In the genomic region with DNA sequence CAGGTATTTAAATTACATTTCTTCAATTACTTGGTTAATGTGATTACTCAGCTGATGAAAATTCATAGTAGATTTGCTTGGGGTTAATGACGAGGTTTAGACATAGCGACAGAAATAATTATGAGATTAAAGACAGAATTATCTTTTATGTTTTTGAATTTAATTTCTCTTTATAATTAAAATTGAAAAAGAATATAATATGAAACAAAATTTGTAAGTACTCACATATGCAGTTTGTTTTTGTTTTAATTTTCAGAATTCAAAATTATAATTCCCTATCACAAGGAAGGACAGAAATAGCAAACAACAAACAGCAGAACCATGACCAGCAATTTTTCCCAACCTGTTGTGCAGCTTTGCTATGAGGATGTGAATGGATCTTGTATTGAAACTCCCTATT, we compare ENCODE assay signal across 10 cellular contexts. TPM values are rescaled to one million over a fixed set of nuclear protein-coding genes. Genes with fewer than 3 reads are reported as not detected.
"Had no signal": no experiment of that assay in that cellular context is flagged by ENCODE, and none has a peak within 500 bp of the region (broad histone marks: within the 10 kb centered on the region; RNA-seq: fewer than 3 reads in every experiment).

A gene with protein sequence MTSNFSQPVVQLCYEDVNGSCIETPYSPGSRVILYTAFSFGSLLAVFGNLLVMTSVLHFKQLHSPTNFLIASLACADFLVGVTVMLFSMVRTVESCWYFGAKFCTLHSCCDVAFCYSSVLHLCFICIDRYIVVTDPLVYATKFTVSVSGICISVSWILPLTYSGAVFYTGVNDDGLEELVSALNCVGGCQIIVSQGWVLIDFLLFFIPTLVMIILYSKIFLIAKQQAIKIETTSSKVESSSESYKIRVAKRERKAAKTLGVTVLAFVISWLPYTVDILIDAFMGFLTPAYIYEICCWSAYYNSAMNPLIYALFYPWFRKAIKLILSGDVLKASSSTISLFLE (plus strand): TSS at position 301 of the 400 bp plus-strand sequence. CDS start 21 bp downstream, at position 322.

- H3K4me1 ChIP-seq: HAP-1 had no signal

- ATAC-seq: HCT116 had no signal

- H3K4me3 Mint-ChIP-seq: H9, HFFc6 had no signal

- H2AFZ ChIP-seq: GM23248 had no signal

- DNase-seq: GM23248, GOT3, H7, H9, HCEC 1CT, HFFc6 had no signal

- H3K36me3 ChIP-seq: HAP-1 had no signal

- H3K4me3 ChIP-seq: GM23248, HAP-1 had no signal

- H3K9me3 ChIP-seq: HAP-1 had no signal

- FAIRE-seq: H54 had no signal

- H3K9ac ChIP-seq: GM23248 had no signal

- H3K27ac Mint-ChIP-seq: H9, HFFc6 had no signal

- H3K9me3 Mint-ChIP-seq: H9, HFFc6 had no signal

- H3K27ac ChIP-seq: GM23248 had no signal

RNA-seq across cellular contexts. Expression of the gene that starts here (rescaled TPM):
- total RNA-seq: GM23248, H4, H7, H9, HFFc6 had no signal
- polyA plus RNA-seq: GM23248 had no signal
